ENCODE assay signal across 1 cellular context in the genomic region with DNA sequence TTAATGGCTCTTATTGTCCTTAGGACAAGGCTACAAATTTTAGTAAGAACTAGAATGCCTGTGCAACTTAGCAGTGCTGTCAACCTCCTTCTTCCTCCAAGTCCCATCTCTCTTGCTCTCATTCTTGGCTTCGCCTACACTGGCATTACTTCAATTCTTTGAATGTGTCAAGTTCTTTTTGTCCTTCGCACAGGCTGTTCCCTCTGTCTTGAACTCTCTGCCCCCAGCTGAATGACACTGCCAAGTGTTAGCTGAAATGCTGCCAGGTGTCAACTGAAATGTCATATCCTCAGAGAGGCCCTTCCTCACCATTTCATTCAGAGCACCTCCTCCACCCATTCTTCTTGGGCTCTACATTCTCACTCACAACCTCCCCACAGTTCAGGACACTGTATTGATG.
TF ChIP-seq lines count a peak whose summit lies in the region.

No MANE protein-coding gene starts in this region.

TF ChIP-seq in IMR-90, 13 proteins besides CTCF, POLR2A, EP300 and RAD21 (continued from another document):
- TF ChIP-seq, protein P1, sequence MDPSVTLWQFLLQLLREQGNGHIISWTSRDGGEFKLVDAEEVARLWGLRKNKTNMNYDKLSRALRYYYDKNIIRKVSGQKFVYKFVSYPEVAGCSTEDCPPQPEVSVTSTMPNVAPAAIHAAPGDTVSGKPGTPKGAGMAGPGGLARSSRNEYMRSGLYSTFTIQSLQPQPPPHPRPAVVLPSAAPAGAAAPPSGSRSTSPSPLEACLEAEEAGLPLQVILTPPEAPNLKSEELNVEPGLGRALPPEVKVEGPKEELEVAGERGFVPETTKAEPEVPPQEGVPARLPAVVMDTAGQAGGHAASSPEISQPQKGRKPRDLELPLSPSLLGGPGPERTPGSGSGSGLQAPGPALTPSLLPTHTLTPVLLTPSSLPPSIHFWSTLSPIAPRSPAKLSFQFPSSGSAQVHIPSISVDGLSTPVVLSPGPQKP (IDR thresholded peaks at IDR 0.05; ENCODE audit: borderline replicate concordance, low read depth, low read length), result no peak
- TF ChIP-seq MAZ (IDR thresholded peaks at IDR 0.05; ENCODE audit: borderline replicate concordance, low read depth, low read length) (no peak), FOS (IDR thresholded peaks at IDR 0.05; ENCODE audit: low read depth, low read length) (no peak), USF2 (IDR thresholded peaks at IDR 0.05; ENCODE audit: low read depth, low read length) (no peak), MAFK (IDR thresholded peaks at IDR 0.05; ENCODE audit: low read depth, low read length) (no peak), CHD1 (IDR thresholded peaks at IDR 0.05; ENCODE audit: low read depth, low read length) (no peak), NFE2L2 (IDR thresholded peaks at IDR 0.05; ENCODE audit: low read depth, low read length) (no peak), RFX5 (IDR thresholded peaks at IDR 0.05; ENCODE audit: low read depth, low read length) (no peak), BHLHE40 (IDR thresholded peaks at IDR 0.05; ENCODE audit: low read depth, low read length) (no peak), MXI1 (IDR thresholded peaks at IDR 0.05; ENCODE audit: borderline replicate concordance, low read depth, low read length) (no peak), RCOR1 (IDR thresholded peaks at IDR 0.05; ENCODE audit: insufficient replicate concordance, low read length) (no peak), SMC3 (IDR thresholded peaks at IDR 0.05; ENCODE audit: low read depth, low read length) (no peak)
